In genomic region chrX:71533514-71533849, GRCh38 we compare ENCODE assay signal across 8 cellular contexts. TPM values are rescaled to one million over a fixed set of nuclear protein-coding genes. Genes with fewer than 3 reads are reported as not detected.
A peak's percentile ranks its signal among the peaks of the same experiment; 100 is the strongest.
DNase-seq lines count a peak whose midpoint lies in the region; TF ChIP-seq lines count a peak whose summit lies in the region.

No MANE protein-coding gene starts in this region.

- H4K20me1 ChIP-seq in OCI-LY1 (ENCODE audit: insufficient read depth, low read length): no peaks in the 10 kb centered on the region

- H3K4me3 ChIP-seq in OCI-LY1 (ENCODE audit: low read depth, low read length, poor library complexity, severe bottlenecking) (peak overlapping the region; percentile 98), endodermal cell (ENCODE audit: low read length) (peak overlapping the region; percentile 96)

- H3K4me3 Mint-ChIP-seq in endodermal cell (peak overlapping the region; percentile 98), neural crest cell (peak overlapping the region; percentile 94)

- no peak for TF ChIP-seq CTCF in C4-2B (conservative IDR thresholded peaks at IDR 0.05)
- no peak for TF ChIP-seq CTCF in OCI-LY1 (IDR thresholded peaks at IDR 0.05; ENCODE audit: low read length)
- TF ChIP-seq CTCF in endodermal cell (conservative IDR thresholded peaks at IDR 0.05): no peak
- TF ChIP-seq CTCF in neural crest cell (conservative IDR thresholded peaks at IDR 0.05): no peak

- WGBS in endodermal cell (ENCODE audit: insufficient coverage in 1 of 2, insufficient read length in 1 of 2), 2 experiments: 0% methylated on average over 1 to 12 of the region's 12 CpGs

- H3K9me3 ChIP-seq in OCI-LY1 (ENCODE audit: low read length) (no peaks in the 10 kb centered on the region), endodermal cell (ENCODE audit: control insufficient read depth, low read length) (no peaks in the 10 kb centered on the region)

- peak overlapping the region; percentile 96 for H3K27ac ChIP-seq in C4-2B
- H3K27ac ChIP-seq in OCI-LY1 (ENCODE audit: low read depth, low read length, poor library complexity, severe bottlenecking): peak overlapping the region; percentile 85
- H3K27ac ChIP-seq in endodermal cell (ENCODE audit: low read depth, low read length): peak overlapping the region; percentile 66

- H3K36me3 Mint-ChIP-seq in endodermal cell (ENCODE audit: low read depth) (peaks cover 11% of the 10 kb centered on the region), neural crest cell (ENCODE audit: low read depth) (peaks cover 18% of the 10 kb centered on the region)

- H3K9me3 Mint-ChIP-seq in endodermal cell (peaks cover 64% of the 10 kb centered on the region), neural crest cell (no peaks in the 10 kb centered on the region)

- no peaks in the 10 kb centered on the region for H3K9me2 ChIP-seq in OCI-LY1 (ENCODE audit: low read depth, low read length)

- DNase-seq in endodermal cell (no peak), neural crest cell (ENCODE audit: low read depth, low spot score) (no peak), NCI-H748 (lab: John Stamatoyannopoulos, UW; ENCODE audit: unreplicated experiment) (no peak), hepatic stellate cell (ENCODE audit: low spot score) (no peak), COLO829 (ENCODE audit: low spot score) (no peak), COLO668 (lab: John Stamatoyannopoulos, UW; ENCODE audit: unreplicated experiment) (no peak)

- no peak overlapping the region for H2AFZ ChIP-seq in OCI-LY1 (ENCODE audit: low read length)

- H3K36me3 ChIP-seq in OCI-LY1 (ENCODE audit: insufficient read depth, low read length) (peaks cover 38% of the 10 kb centered on the region), endodermal cell (ENCODE audit: control insufficient read depth, insufficient read depth, low read length) (peaks cover 8% of the 10 kb centered on the region)

- H3K79me2 ChIP-seq in OCI-LY1 (ENCODE audit: insufficient read depth, low read length): peaks cover 56% of the 10 kb centered on the region

- peak overlapping the region; percentile 100 for H3K9ac ChIP-seq in OCI-LY1 (ENCODE audit: low read length)
- peak overlapping the region; percentile 91 for H3K9ac ChIP-seq in endodermal cell (ENCODE audit: extremely low read depth, low read length, poor library complexity, severe bottlenecking)

- peak overlapping the region; percentile 91 for H3K4me2 ChIP-seq in OCI-LY1 (ENCODE audit: low read length)

- H3K27me3 ChIP-seq in OCI-LY1 (ENCODE audit: insufficient read depth, low read length) (no peaks in the 10 kb centered on the region), endodermal cell (ENCODE audit: control insufficient read depth, insufficient read depth, low read length, poor library complexity, severe bottlenecking) (no peaks in the 10 kb centered on the region)

- no peaks in the 10 kb centered on the region for H3F3A ChIP-seq in OCI-LY1 (ENCODE audit: insufficient read depth, low read length)

- H3K27me3 Mint-ChIP-seq in endodermal cell (ENCODE audit: insufficient read depth): no peaks in the 10 kb centered on the region
- H3K27me3 Mint-ChIP-seq in neural crest cell (ENCODE audit: low read depth): no peaks in the 10 kb centered on the region

- peaks cover 2% of the 10 kb centered on the region for H3K4me1 Mint-ChIP-seq in endodermal cell
- peaks cover 26% of the 10 kb centered on the region for H3K4me1 Mint-ChIP-seq in neural crest cell

- H3K27ac Mint-ChIP-seq in endodermal cell (peak overlapping the region; percentile 95), neural crest cell (ENCODE audit: unreplicated experiment) (peak overlapping the region; percentile 98)

- peaks cover 31% of the 10 kb centered on the region for H3K4me1 ChIP-seq in OCI-LY1 (ENCODE audit: insufficient read depth, low read length, severe bottlenecking)
- H3K4me1 ChIP-seq in endodermal cell (ENCODE audit: control insufficient read depth, insufficient read depth, low read length): no peaks in the 10 kb centered on the region

RNA-seq across cellular contexts. Expression of gene OGT, which starts 0.6 kb away (rescaled TPM):
- 100 to 1,000 TPM; 114 to 153 TPM for total RNA-seq in endodermal cell
- 104 TPM for polyA plus RNA-seq in endodermal cell (2013, experiment 1 of 2)
- polyA plus RNA-seq in endodermal cell (2013, experiment 2 of 2): 96.2 TPM
- total RNA-seq in neural crest cell: 121 and 130 TPM in 2 replicates

RNA-seq across cellular contexts. Expression of gene GCNA, which starts 44.8 kb away (rescaled TPM):
- 1 to 10 TPM; 2.1 to 2.3 TPM for total RNA-seq in endodermal cell
- polyA plus RNA-seq in endodermal cell (2013, experiment 1 of 2): 1.0 TPM
- 0.91 TPM for polyA plus RNA-seq in endodermal cell (2013, experiment 2 of 2)
- 2.0 and 2.3 TPM in 2 replicates for total RNA-seq in neural crest cell
